ENCODE assay signal across 17 cellular contexts in genomic region chr10:3523309-3524050, GRCh38.
A peak's percentile ranks its signal among the peaks of the same experiment; 100 is the strongest.
DNase-seq lines count a peak whose midpoint lies in the region; ATAC-seq and TF ChIP-seq lines count a peak whose summit lies in the region.
"Had no signal": no experiment of that assay in that cellular context is flagged by ENCODE, and none has a peak within 500 bp of the region (broad histone marks: within the 10 kb centered on the region; RNA-seq: fewer than 3 reads in every experiment).

No MANE protein-coding gene starts in this region.

- no peak overlapping the region for H2AK9ac ChIP-seq in IMR-90 (replicated peaks; ENCODE audit: low read depth, low read length, poor library complexity)

- H3K36me3 ChIP-seq in BLaER1 (peaks cover 5% of the 10 kb centered on the region; the same call in 1 of the 2 replicates), IMR-90 (ENCODE audit: control insufficient read depth, insufficient read depth, low read length) (no peaks in the 10 kb centered on the region), osteoblast (ENCODE audit: insufficient read depth, low read length) (no peaks in the 10 kb centered on the region), vagina (no peaks in the 10 kb centered on the region)

- H3K79me2 ChIP-seq in osteoblast (ENCODE audit: insufficient read depth, low read length) = no peaks in the 10 kb centered on the region

- H3K18ac ChIP-seq in IMR-90 (ENCODE audit: low read depth, low read length) = no peak overlapping the region

- no peak overlapping the region; the same call in 1 of the 2 replicates for H2BK20ac ChIP-seq in IMR-90 (ENCODE audit: low read depth, low read length)

- WGBS in IMR-90 (ENCODE audit: extremely low coverage in 2 of 2, insufficient read length in 1 of 2), 2 experiments = 85% methylated on average over 4 of the region's 13 CpGs; no CpG with 5 or more reads in 1 of the 2 experiments

- TF ChIP-seq CTCF in IMR-90 (conservative IDR thresholded peaks at IDR 0.05; ENCODE audit: low read depth, low read length) = no peak
- TF ChIP-seq CTCF in osteoblast (IDR thresholded peaks at IDR 0.05; ENCODE audit: extremely low read depth, low read depth, low read length) = no peak
- TF ChIP-seq CTCF in vagina (IDR thresholded peaks at IDR 0.05) = no peak
- no peak for TF ChIP-seq CTCF in Calu3 (IDR thresholded peaks at IDR 0.05; ENCODE audit: unreplicated experiment)

- H3K4me1 ChIP-seq in BLaER1 (peaks cover 34% of the 10 kb centered on the region), IMR-90 (ENCODE audit: control insufficient read depth, insufficient read depth, low read length) (peaks cover 11% of the 10 kb centered on the region), osteoblast (ENCODE audit: insufficient read depth, low read length) (peaks cover 31% of the 10 kb centered on the region), vagina (peaks cover 29% of the 10 kb centered on the region)

- no peak overlapping the region for H3K4me3 Mint-ChIP-seq in Calu3 (ENCODE audit: low read depth, unreplicated experiment)
- H3K4me3 Mint-ChIP-seq: CD8-positive, alpha-beta T cell; H9 had no signal

- H3K56ac ChIP-seq in IMR-90 (ENCODE audit: extremely low read depth, insufficient read depth, low read length) = no peak overlapping the region

- no peak for ATAC-seq in IMR-90 (ENCODE audit: low read depth)
- no peak for ATAC-seq in GM18520 (IDR thresholded peaks at IDR 0.05; ENCODE audit: unreplicated experiment)
- ATAC-seq: A549; CD8-positive, alpha-beta T cell; K562 had no signal

- 0 out of 2 replicates have a peak overlapping the region, but pooled peaks have one; percentile 27 for H3K4me2 ChIP-seq in BLaER1
- no peak overlapping the region for H3K4me2 ChIP-seq in IMR-90 (ENCODE audit: low read depth, low read length)
- H3K4me2 ChIP-seq in osteoblast (ENCODE audit: insufficient read depth, low read length) = no peak overlapping the region

- BruUV-seq in IMR-90 (replicated peaks; lab: Mats Ljungman, UMichigan) = no TSS peak
- BruUV-seq in Calu3 (replicated peaks; lab: Mats Ljungman, UMichigan) = no TSS peak

- POLR2A ChIA-PET in IMR-90 (lab: Charles Lee; ENCODE audit: unreplicated experiment) = no interaction called here

- peaks cover 0 to 5% of the 10 kb centered on the region in 2 experiments; a peak in 1 of 4 replicates for H3K79me1 ChIP-seq in IMR-90 (ENCODE audit: low read depth in 1 of 2, low read length in 2 of 2)

- no peaks in the 10 kb centered on the region for H3K27me3 ChIP-seq in BLaER1
- no peaks in the 10 kb centered on the region for H3K27me3 ChIP-seq in IMR-90 (ENCODE audit: control insufficient read depth, insufficient read depth, low read length)
- no peaks in the 10 kb centered on the region for H3K27me3 ChIP-seq in osteoblast (ENCODE audit: insufficient read depth, low read length)
- H3K27me3 ChIP-seq in vagina = no peaks in the 10 kb centered on the region

- H2AK5ac ChIP-seq in IMR-90 (ENCODE audit: low read depth, low read length) = peak overlapping the region; percentile 55; the same call in 1 of the 2 replicates

- no peak overlapping the region for H4K8ac ChIP-seq in IMR-90 (ENCODE audit: low read depth in 2 of 2, low read length in 2 of 2)

- H3K4ac ChIP-seq in IMR-90 (ENCODE audit: low read depth, low read length) = no peak overlapping the region

- H3K9ac ChIP-seq in BLaER1 = no peak overlapping the region
- no peak overlapping the region for H3K9ac ChIP-seq in IMR-90 (ENCODE audit: low read depth, low read length)

- H3K4me3 ChIP-seq in BLaER1 (no peak overlapping the region), IMR-90 (ENCODE audit: insufficient read depth, low read depth, low read length) (no peak overlapping the region), osteoblast (ENCODE audit: insufficient read depth, low read length) (no peak overlapping the region), vagina (no peak overlapping the region)
- H3K4me3 ChIP-seq: A549, K562 had no signal

- no peak overlapping the region for H3K23ac ChIP-seq in IMR-90 (ENCODE audit: low read depth, low read length)

- no peak overlapping the region for H2BK5ac ChIP-seq in IMR-90 (ENCODE audit: low read depth, low read length, poor library complexity, severe bottlenecking)

- no peaks in the 10 kb centered on the region for H3K36me3 Mint-ChIP-seq in Calu3 (ENCODE audit: insufficient read depth, unreplicated experiment)
- H3K36me3 Mint-ChIP-seq: CD8-positive, alpha-beta T cell had no signal

- no peak overlapping the region for H2AFZ ChIP-seq in IMR-90 (replicated peaks; ENCODE audit: low read length, poor library complexity)
- H2AFZ ChIP-seq in osteoblast (ENCODE audit: low read length) = no peak overlapping the region

- 0 out of 2 replicates have a peak overlapping the region, but pooled peaks have one; percentile 34 for H2BK120ac ChIP-seq in IMR-90 (ENCODE audit: low read depth, low read length)

- no peak for DNase-seq in IMR-90
- DNase-seq in osteoblast (ENCODE audit: insufficient read length, low spot score, missing footprints) = peak; percentile 70
- no peak for DNase-seq in vagina (ENCODE audit: extremely low spot score in 2 of 2)
- no peak for DNase-seq in Calu3
- DNase-seq in iPS-NIHi7 (ENCODE audit: extremely low spot score) = no peak
- DNase-seq: AML-193; CD8-positive, alpha-beta T cell; DMS 273 treated with DMSO at 0.1 percent for 48 hours; DND-41; EL; H9 had no signal

- intact Hi-C loops in IMR-90 (cut with micrococcal nuclease) = no loop called here
- intact Hi-C loops in vagina (cut with DNase I) = no loop called here
- intact Hi-C loops in Calu3 (cut with micrococcal nuclease; ENCODE audit: unreplicated experiment) = loop anchor here (10.0 kb wide), 1 partner anchor 49 kb away; no protein-coding TSS in a partner anchor

- no peak for TF ChIP-seq POLR2A in IMR-90 (IDR thresholded peaks at IDR 0.05; ENCODE audit: low read depth, low read length)
- TF ChIP-seq POLR2A in vagina (IDR thresholded peaks at IDR 0.05) = no peak

- 0 out of 2 replicates have a peak overlapping the region, but pooled peaks have one; percentile 39 for H3K14ac ChIP-seq in IMR-90 (replicated peaks; ENCODE audit: low read depth, low read length)

- dilution Hi-C loops in IMR-90 (cut with HindIII; ENCODE audit: low sequenced_read_pairs, unreplicated experiment) = no loop called here

- peak overlapping the region; percentile 41; the same call in 1 of the 3 replicates for H2BK15ac ChIP-seq in IMR-90 (ENCODE audit: low read depth, low read length)

- no peak overlapping the region for H3K27ac Mint-ChIP-seq in Calu3 (ENCODE audit: unreplicated experiment)
- H3K27ac Mint-ChIP-seq: CD8-positive, alpha-beta T cell had no signal

- no peaks in the 10 kb centered on the region for H3K27me3 Mint-ChIP-seq in Calu3 (ENCODE audit: unreplicated experiment)

- peaks cover 17% of the 10 kb centered on the region for H3K4me1 Mint-ChIP-seq in Calu3 (ENCODE audit: low read depth, unreplicated experiment)
- H3K4me1 Mint-ChIP-seq: H9 had no signal

- CTCF ChIA-PET in IMR-90 (lab: Yijun Ruan, JAX) = interaction anchor here (0.9 kb wide), 1 partner anchor 1133 kb away, joined by 3 read pairs; no protein-coding TSS in a partner anchor
- CTCF ChIA-PET in Calu3 (lab: Charles Lee) = no interaction called here

- H3K9me3 ChIP-seq in BLaER1 (peaks cover 60% of the 10 kb centered on the region), IMR-90 (ENCODE audit: control insufficient read depth, insufficient read depth, low read length) (no peaks in the 10 kb centered on the region), osteoblast (ENCODE audit: low read depth, low read length) (no peaks in the 10 kb centered on the region), vagina (no peaks in the 10 kb centered on the region)
- H3K9me3 ChIP-seq: A549 had no signal

- no peak overlapping the region for H4K5ac ChIP-seq in IMR-90 (ENCODE audit: low read depth, low read length)

- no peaks in the 10 kb centered on the region for H4K20me1 ChIP-seq in BLaER1
- no peaks in the 10 kb centered on the region for H4K20me1 ChIP-seq in IMR-90 (ENCODE audit: insufficient read depth, low read length)
- H4K20me1 ChIP-seq in osteoblast (ENCODE audit: insufficient read depth, low read length) = no peaks in the 10 kb centered on the region

- no peak overlapping the region for H4K91ac ChIP-seq in IMR-90 (ENCODE audit: insufficient read depth, low read depth, low read length)

- TF ChIP-seq RAD21 in IMR-90 (IDR thresholded peaks at IDR 0.05; ENCODE audit: low read length) = no peak

- H3K9me1 ChIP-seq in IMR-90 (ENCODE audit: insufficient read depth, low read length) = peaks cover 16% of the 10 kb centered on the region

- in situ Hi-C loops in IMR-90 (cut with MboI; ENCODE audit: low sequenced_read_pairs) = no loop called here

- H3K27ac ChIP-seq in BLaER1 = no peak overlapping the region
- no peak overlapping the region for H3K27ac ChIP-seq in IMR-90 (ENCODE audit: insufficient read depth, low read length)
- no peak overlapping the region for H3K27ac ChIP-seq in osteoblast (ENCODE audit: low read depth, low read length)
- peak overlapping the region; percentile 94 for H3K27ac ChIP-seq in vagina
- H3K27ac ChIP-seq: 22Rv1, HL-60 had no signal

- peaks cover 5% of the 10 kb centered on the region for H3K9me3 Mint-ChIP-seq in Calu3 (ENCODE audit: low read depth, unreplicated experiment)
- H3K9me3 Mint-ChIP-seq: CD8-positive, alpha-beta T cell; H9 had no signal

TF ChIP-seq in IMR-90, 13 proteins besides CTCF, POLR2A, EP300 and RAD21 (continues in another document):
- TF ChIP-seq USF2 (IDR thresholded peaks at IDR 0.05; ENCODE audit: low read depth, low read length) (no peak), MAZ (IDR thresholded peaks at IDR 0.05; ENCODE audit: borderline replicate concordance, low read depth, low read length) (no peak), MXI1 (IDR thresholded peaks at IDR 0.05; ENCODE audit: borderline replicate concordance, low read depth, low read length) (no peak), NFE2L2 (IDR thresholded peaks at IDR 0.05; ENCODE audit: low read depth, low read length) (no peak), BHLHE40 (IDR thresholded peaks at IDR 0.05; ENCODE audit: low read depth, low read length) (no peak), SMC3 (IDR thresholded peaks at IDR 0.05; ENCODE audit: low read depth, low read length) (no peak)
